Comparison of ENCODE assay signal across 15 cellular contexts in the genomic region with DNA sequence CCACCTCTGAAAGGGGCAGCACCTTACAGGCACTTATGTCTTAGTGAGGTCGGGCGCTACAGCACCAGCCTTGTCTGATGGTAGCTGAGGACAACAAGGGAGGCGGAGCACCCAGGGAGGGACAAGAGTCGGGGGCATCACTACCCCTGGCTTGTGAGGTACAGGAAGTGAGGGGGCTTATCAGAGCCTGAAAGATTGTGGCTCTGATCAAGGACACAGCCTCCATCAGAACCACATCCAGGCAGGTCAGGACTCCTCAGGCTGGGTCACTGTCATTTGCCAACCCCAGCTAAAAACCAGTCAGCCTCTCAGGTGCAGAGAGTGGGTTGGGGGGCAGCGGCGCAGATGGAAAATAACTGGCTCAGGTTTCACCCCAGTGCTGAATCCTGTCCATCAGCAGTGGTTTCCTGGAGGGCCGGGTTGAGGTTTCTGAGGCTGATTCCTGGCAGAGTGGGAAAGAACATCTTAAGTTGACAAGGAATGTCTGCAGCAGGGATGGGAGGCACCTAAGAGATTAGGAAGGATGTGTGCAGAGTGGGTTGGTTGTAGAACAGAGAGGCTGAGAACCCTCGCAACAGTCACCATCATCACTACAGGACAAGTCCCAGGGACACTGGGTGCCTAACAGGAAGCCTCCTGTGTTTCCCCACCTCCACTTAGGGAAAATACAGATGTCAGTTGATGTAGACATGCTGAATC. TPM values are rescaled to one million over a fixed set of nuclear protein-coding genes. Genes with fewer than 3 reads are reported as not detected.
DNase-seq lines count a peak whose midpoint lies in the region; ATAC-seq and TF ChIP-seq lines count a peak whose summit lies in the region.
"Had no signal": no experiment of that assay in that cellular context is flagged by ENCODE, and none has a peak within 500 bp of the region (broad histone marks: within the 10 kb centered on the region; RNA-seq: fewer than 3 reads in every experiment).

No MANE protein-coding gene starts in this region.

- no peaks in the 10 kb centered on the region for H4K20me1 ChIP-seq in OCI-LY3 (ENCODE audit: insufficient read depth, low read length)

- H3K9me3 ChIP-seq in OCI-LY3 (ENCODE audit: insufficient read depth, low read length) = no peaks in the 10 kb centered on the region
- H3K9me3 ChIP-seq: gastrocnemius medialis, neutrophil, SJCRH30 had no signal

- no peaks in the 10 kb centered on the region for H3K36me3 ChIP-seq in OCI-LY3 (replicated peaks; ENCODE audit: low read depth, low read length)
- H3K36me3 ChIP-seq: cardiac muscle cell, gastrocnemius medialis, neutrophil, SJCRH30 had no signal

- H3K27me3 Mint-ChIP-seq in activated CD8-positive, alpha-beta memory T cell treated with anti-CD3 and anti-CD28 coated beads, Interleukin-2, amount 10 ng/mL, durations not matched to agents 7 days and 5 days = peaks cover 29% of the 10 kb centered on the region
- H3K27me3 Mint-ChIP-seq in activated naive CD8-positive, alpha-beta T cell treated with anti-CD3 and anti-CD28 coated beads, Interleukin-2, amount 50 U/mL, for 24 hours = peaks cover 6% of the 10 kb centered on the region
- peaks cover 8% of the 10 kb centered on the region for H3K27me3 Mint-ChIP-seq in stimulated activated naive CD8-positive, alpha-beta T cell treated with anti-CD3 and anti-CD28 coated beads, Interleukin-15, amount 100 ng/mL, for 72 hours

- H3K9me3 Mint-ChIP-seq in activated CD8-positive, alpha-beta memory T cell treated with anti-CD3 and anti-CD28 coated beads, Interleukin-2, amount 10 ng/mL, durations not matched to agents 7 days and 5 days (ENCODE audit: low read depth) = no peaks in the 10 kb centered on the region
- H3K9me3 Mint-ChIP-seq in activated naive CD8-positive, alpha-beta T cell treated with anti-CD3 and anti-CD28 coated beads, Interleukin-2, amount 50 U/mL, for 24 hours = no peaks in the 10 kb centered on the region
- H3K9me3 Mint-ChIP-seq in stimulated activated naive CD8-positive, alpha-beta T cell treated with anti-CD3 and anti-CD28 coated beads, Interleukin-15, amount 100 ng/mL, for 72 hours = peaks cover 4 to 14% of the 10 kb centered on the region in 2 donors
- H3K9me3 Mint-ChIP-seq: memory B cell had no signal

- H3K36me3 Mint-ChIP-seq in activated CD8-positive, alpha-beta memory T cell treated with anti-CD3 and anti-CD28 coated beads, Interleukin-2, amount 10 ng/mL, durations not matched to agents 7 days and 5 days = peaks cover 10% of the 10 kb centered on the region
- H3K36me3 Mint-ChIP-seq in activated naive CD8-positive, alpha-beta T cell treated with anti-CD3 and anti-CD28 coated beads, Interleukin-2, amount 50 U/mL, for 24 hours (ENCODE audit: low read depth) = peaks cover 11% of the 10 kb centered on the region
- H3K36me3 Mint-ChIP-seq: memory B cell had no signal

- DNase-seq in activated CD8-positive, alpha-beta memory T cell treated with anti-CD3 and anti-CD28 coated beads, Interleukin-2, amount 10 ng/mL, durations not matched to agents 7 days and 5 days = peak; percentile 38
- DNase-seq in activated CD8-positive, alpha-beta memory T cell treated with anti-CD3 and anti-CD28 coated beads for 24 hours = no peak
- DNase-seq in activated naive CD8-positive, alpha-beta T cell treated with anti-CD3 and anti-CD28 coated beads, Interleukin-2, amount 50 U/mL, for 24 hours = peak; percentile 17
- DNase-seq in stimulated activated naive CD8-positive, alpha-beta T cell treated with anti-CD3 and anti-CD28 coated beads, Interleukin-15, amount 100 ng/mL, for 72 hours = no peak
- no peak for DNase-seq in amygdala (lab: John Stamatoyannopoulos, UW)
- DNase-seq in NCI-H2171 treated with DMSO at 0.1 percent for 48 hours (lab: John Stamatoyannopoulos, UW) = no peak
- DNase-seq: DMS 273 treated with DMSO at 0.1 percent for 48 hours, gastrocnemius medialis, immature natural killer cell, SJCRH30 had no signal

- TF ChIP-seq CTCF in OCI-LY3 (IDR thresholded peaks at IDR 0.05; ENCODE audit: low read depth, low read length) = no peak

- no peak overlapping the region for H3K27ac Mint-ChIP-seq in activated CD8-positive, alpha-beta memory T cell treated with anti-CD3 and anti-CD28 coated beads, Interleukin-2, amount 10 ng/mL, durations not matched to agents 7 days and 5 days
- H3K27ac Mint-ChIP-seq in activated naive CD8-positive, alpha-beta T cell treated with anti-CD3 and anti-CD28 coated beads, Interleukin-2, amount 50 U/mL, for 24 hours = peak overlapping the region; percentile 83
- H3K27ac Mint-ChIP-seq in stimulated activated naive CD8-positive, alpha-beta T cell treated with anti-CD3 and anti-CD28 coated beads, Interleukin-15, amount 100 ng/mL, for 72 hours = peak overlapping the region; percentile 8 to 20
- H3K27ac Mint-ChIP-seq: immature natural killer cell, memory B cell had no signal

- CTCF ChIA-PET in activated CD8-positive, alpha-beta memory T cell treated with anti-CD3 and anti-CD28 coated beads, Interleukin-2, amount 10 ng/mL, durations not matched to agents 7 days and 5 days (lab: Charles Lee) = interaction anchor here (0.9 to 1.3 kb wide), 2 partner anchors 11 to 43 kb away, joined by 3 read pairs; no protein-coding TSS in a partner anchor

- no peaks in the 10 kb centered on the region for H3K79me2 ChIP-seq in OCI-LY3 (ENCODE audit: low read length)

- no peak overlapping the region for H2AFZ ChIP-seq in OCI-LY3 (ENCODE audit: low read depth, low read length)

- no peak overlapping the region for H3K4me3 Mint-ChIP-seq in activated CD8-positive, alpha-beta memory T cell treated with anti-CD3 and anti-CD28 coated beads, Interleukin-2, amount 10 ng/mL, durations not matched to agents 7 days and 5 days
- peak overlapping the region; percentile 66 for H3K4me3 Mint-ChIP-seq in activated naive CD8-positive, alpha-beta T cell treated with anti-CD3 and anti-CD28 coated beads, Interleukin-2, amount 50 U/mL, for 24 hours
- H3K4me3 Mint-ChIP-seq in stimulated activated naive CD8-positive, alpha-beta T cell treated with anti-CD3 and anti-CD28 coated beads, Interleukin-15, amount 100 ng/mL, for 72 hours = peak overlapping the region; percentile 19 to 40
- H3K4me3 Mint-ChIP-seq: immature natural killer cell, memory B cell had no signal

- no peak overlapping the region for H3K4me3 ChIP-seq in OCI-LY3 (ENCODE audit: low read length)
- H3K4me3 ChIP-seq: cardiac muscle cell, gastrocnemius medialis, SJCRH30 had no signal

- peak overlapping the region; percentile 91; the same call in 1 of the 2 replicates for H3K4me2 ChIP-seq in OCI-LY3 (ENCODE audit: low read length)

- H3K4me1 ChIP-seq in OCI-LY3 (ENCODE audit: low read length) = peaks cover 25% of the 10 kb centered on the region
- H3K4me1 ChIP-seq: gastrocnemius medialis had no signal

- H3K27me3 ChIP-seq in OCI-LY3 (ENCODE audit: low read depth, low read length) = no peaks in the 10 kb centered on the region
- H3K27me3 ChIP-seq: SJCRH30 had no signal

- H3K27ac ChIP-seq in OCI-LY3 (ENCODE audit: low read length) = peak overlapping the region; percentile 46; the same call in 1 of the 2 replicates
- H3K27ac ChIP-seq: cardiac muscle cell, gastrocnemius medialis, neutrophil, SJCRH30 had no signal

- no peak for ATAC-seq in activated CD8-positive, alpha-beta memory T cell treated with anti-CD3 and anti-CD28 coated beads, Interleukin-2, amount 10 ng/mL, durations not matched to agents 7 days and 5 days
- peak; percentile 3 for ATAC-seq in activated naive CD8-positive, alpha-beta T cell treated with anti-CD3 and anti-CD28 coated beads, Interleukin-2, amount 50 U/mL, for 24 hours
- no peak for ATAC-seq in stimulated activated naive CD8-positive, alpha-beta T cell treated with anti-CD3 and anti-CD28 coated beads, Interleukin-15, amount 100 ng/mL, for 72 hours
- ATAC-seq in GM21576 (IDR thresholded peaks at IDR 0.05; ENCODE audit: unreplicated experiment) = no peak
- ATAC-seq: gastrocnemius medialis had no signal

- H3K9ac ChIP-seq in OCI-LY3 (ENCODE audit: low read length) = no peak overlapping the region

- peaks cover 14% of the 10 kb centered on the region for H3K4me1 Mint-ChIP-seq in activated CD8-positive, alpha-beta memory T cell treated with anti-CD3 and anti-CD28 coated beads, Interleukin-2, amount 10 ng/mL, durations not matched to agents 7 days and 5 days
- peaks cover 62% of the 10 kb centered on the region for H3K4me1 Mint-ChIP-seq in activated naive CD8-positive, alpha-beta T cell treated with anti-CD3 and anti-CD28 coated beads, Interleukin-2, amount 50 U/mL, for 24 hours
- H3K4me1 Mint-ChIP-seq in stimulated activated naive CD8-positive, alpha-beta T cell treated with anti-CD3 and anti-CD28 coated beads, Interleukin-15, amount 100 ng/mL, for 72 hours = peaks cover 61% of the 10 kb centered on the region

RNA-seq across cellular contexts. Expression of gene FBLN7, which starts 45.3 kb away (rescaled TPM):
- under 1 TPM; 0.26 to 0.63 TPM for total RNA-seq in activated CD8-positive, alpha-beta memory T cell treated with anti-CD3 and anti-CD28 coated beads, Interleukin-2, amount 10 ng/mL, durations not matched to agents 7 days and 5 days

Comparison
In these comparisons a context has a peak if more than half of its experiments do, and no peak if none do; other contexts are left out.
1. DNase-seq: peak in activated CD8-positive, alpha-beta memory T cell treated with anti-CD3 and anti-CD28 coated beads, Interleukin-2, amount 10 ng/mL, durations not matched to agents 7 days and 5 days (single experiment) and activated naive CD8-positive, alpha-beta T cell treated with anti-CD3 and anti-CD28 coated beads, Interleukin-2, amount 50 U/mL, for 24 hours (single experiment); none in activated CD8-positive, alpha-beta memory T cell treated with anti-CD3 and anti-CD28 coated beads for 24 hours (single experiment), stimulated activated naive CD8-positive, alpha-beta T cell treated with anti-CD3 and anti-CD28 coated beads, Interleukin-15, amount 100 ng/mL, for 72 hours (0 of 2), amygdala (0 of 56) and NCI-H2171 treated with DMSO at 0.1 percent for 48 hours (single experiment).